In genomic region chr10:101014966-101015581, GRCh38 we compare ENCODE assay signal across 7 cellular contexts. TPM values are rescaled to one million over a fixed set of nuclear protein-coding genes. Genes with fewer than 3 reads are reported as not detected.
DNase-seq lines count a peak whose midpoint lies in the region; ATAC-seq and TF ChIP-seq lines count a peak whose summit lies in the region.
"Had no signal": no experiment of that assay in that cellular context is flagged by ENCODE, and none has a peak within 500 bp of the region (broad histone marks: within the 10 kb centered on the region; RNA-seq: fewer than 3 reads in every experiment).

No MANE protein-coding gene starts in this region.

- H3K4me1 ChIP-seq in right atrium auricular region, result peaks cover 0 to 32% of the 10 kb centered on the region in 2 donors
- H3K4me1 ChIP-seq: HAP-1 had no signal

- no peak overlapping the region for H3K27ac ChIP-seq in right atrium auricular region

- CTCF ChIA-PET in BJ (lab: Yijun Ruan, JAX), result interaction anchor here (0.7 to 7.6 kb wide), 28 partner anchors 15 to 773 kb away, joined by 3 to 479 read pairs (median 4); partner anchors contain the start of genes HIF1AN, KAZALD1, LZTS2 and MRPL43

- DNase-seq in BJ (ENCODE audit: low read depth) (peak; percentile 42), M059J (ENCODE audit: low read depth) (peak; percentile 90), fibroblast of gingiva (ENCODE audit: low read depth) (peak; percentile 84), DMS79 treated with DMSO at 0.1 percent for 48 hours (lab: John Stamatoyannopoulos, UW) (no peak), right atrium auricular region (ENCODE audit: low spot score) (no peak)

- H3K9me3 ChIP-seq in right atrium auricular region, result no peaks in the 10 kb centered on the region
- H3K9me3 ChIP-seq: HAP-1 had no signal

- ATAC-seq in GM18498 (IDR thresholded peaks at IDR 0.05; ENCODE audit: unreplicated experiment), result no peak

- H3K27me3 ChIP-seq in BJ (ENCODE audit: control insufficient read depth, insufficient read depth, low read length) (no peaks in the 10 kb centered on the region), right atrium auricular region (no peaks in the 10 kb centered on the region)

- H3K36me3 ChIP-seq in BJ (ENCODE audit: control insufficient read depth, insufficient read depth, low read length), result no peaks in the 10 kb centered on the region
- H3K36me3 ChIP-seq in right atrium auricular region, result no peaks in the 10 kb centered on the region
- H3K36me3 ChIP-seq: HAP-1 had no signal

- H3K4me3 ChIP-seq in BJ (ENCODE audit: low read depth, low read length) (no peak overlapping the region), right atrium auricular region (no peak overlapping the region)
- H3K4me3 ChIP-seq: HAP-1 had no signal

- POLR2A ChIA-PET in BJ (lab: Charles Lee), result interaction anchor here (0.5 kb wide), 1 partner anchor 18 kb away, joined by 3 read pairs; no protein-coding TSS in a partner anchor

- TF ChIP-seq CTCF in BJ (IDR thresholded peaks at IDR 0.05; ENCODE audit: insufficient read depth, low read depth, low read length), result no peak
- no peak for TF ChIP-seq CTCF in right atrium auricular region (IDR thresholded peaks at IDR 0.05)

RNA-seq across cellular contexts. Expression of gene LZTS2, which starts 15.5 kb away (rescaled TPM):
- 47.5 and 81.5 TPM in 2 replicates for polyA plus RNA-seq in BJ (2011; rRNA removed)
- polyA minus RNA-seq in BJ (2011; rRNA and poly(A)+ RNA removed), result 50.0 and 80.8 TPM in 2 replicates
- 25.8 and 61.5 TPM in 2 replicates for total RNA-seq in M059J (2014; rRNA removed; shearing (Covaris generic))
- 10 to 100 TPM; 40.0 to 71.0 TPM for total RNA-seq in right atrium auricular region

RNA-seq across cellular contexts. Expression of gene PDZD7, which starts 15.9 kb away (rescaled TPM):
- 0.53 and 0.86 TPM in 2 replicates for polyA plus RNA-seq in BJ (2011; rRNA removed)
- 0.26 and 0.57 TPM in 2 replicates for polyA minus RNA-seq in BJ (2011; rRNA and poly(A)+ RNA removed)
- total RNA-seq in M059J (2014; rRNA removed; shearing (Covaris generic)), result 0.27 and 1.6 TPM in 2 replicates
- 1 to 10 TPM in 1 of 2 donors, under 1 TPM in 1; 0.59 to 1.3 TPM for total RNA-seq in right atrium auricular region

RNA-seq across cellular contexts. Expression of gene SFXN3, which starts 16.0 kb away (rescaled TPM):
- 100 and 125 TPM in 2 replicates for polyA plus RNA-seq in BJ (2011; rRNA removed)
- polyA minus RNA-seq in BJ (2011; rRNA and poly(A)+ RNA removed), result 93.5 and 151 TPM in 2 replicates
- 38.7 and 58.0 TPM in 2 replicates for total RNA-seq in M059J (2014; rRNA removed; shearing (Covaris generic))
- total RNA-seq in right atrium auricular region, result 10 to 100 TPM; 16.4 to 42.9 TPM

RNA-seq across cellular contexts. Expression of gene TWNK, which starts 27.7 kb away (rescaled TPM):
- polyA plus RNA-seq in BJ (2011; rRNA removed), result 4.7 and 5.5 TPM in 2 replicates
- 4.6 and 5.9 TPM in 2 replicates for polyA minus RNA-seq in BJ (2011; rRNA and poly(A)+ RNA removed)
- 5.4 and 9.6 TPM in 2 replicates for total RNA-seq in M059J (2014; rRNA removed; shearing (Covaris generic))
- total RNA-seq in right atrium auricular region, result 1 to 10 TPM; 5.5 to 7.1 TPM

RNA-seq across cellular contexts. Expression of gene MRPL43, which starts 27.8 kb away (rescaled TPM):
- polyA plus RNA-seq in BJ (2011; rRNA removed), result 77.3 and 123 TPM in 2 replicates
- 18.6 and 22.8 TPM in 2 replicates for polyA minus RNA-seq in BJ (2011; rRNA and poly(A)+ RNA removed)
- 78.0 and 80.2 TPM in 2 replicates for total RNA-seq in M059J (2014; rRNA removed; shearing (Covaris generic))
- 10 to 100 TPM; 60.1 to 88.4 TPM for total RNA-seq in right atrium auricular region

Comparison
In these comparisons a context has a peak if more than half of its experiments do, and no peak if none do; other contexts are left out.
1. DNase-seq: peak in BJ (single experiment), M059J (single experiment) and fibroblast of gingiva (single experiment); none in DMS79 treated with DMSO at 0.1 percent for 48 hours (single experiment) and right atrium auricular region (single experiment).